In the genomic region with DNA sequence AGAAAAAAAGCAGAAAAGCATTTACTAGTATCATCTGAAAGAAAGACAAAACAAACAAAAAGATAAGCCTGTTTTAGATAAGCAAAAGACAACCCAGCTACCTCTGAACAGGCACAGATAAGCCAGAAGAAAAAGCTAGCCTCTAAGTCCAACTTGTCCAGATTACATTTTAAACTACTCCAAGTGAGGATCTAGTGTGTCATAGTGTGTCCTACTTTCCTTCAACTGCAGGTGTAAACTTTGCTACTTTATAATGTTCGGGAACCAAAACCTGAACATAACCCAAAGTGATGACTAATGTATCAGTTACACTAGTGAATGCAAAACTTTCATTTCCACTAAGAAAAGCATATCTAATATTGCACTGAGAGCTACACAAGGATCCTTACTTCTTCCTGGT, we compare ENCODE assay signal across 12 cellular contexts. TPM values are rescaled to one million over a fixed set of nuclear protein-coding genes. Genes with fewer than 3 reads are reported as not detected.
A peak's percentile ranks its signal among the peaks of the same experiment; 100 is the strongest.
DNase-seq lines count a peak whose midpoint lies in the region; ATAC-seq and TF ChIP-seq lines count a peak whose summit lies in the region.
"Had no signal": no experiment of that assay in that cellular context is flagged by ENCODE, and none has a peak within 500 bp of the region (broad histone marks: within the 10 kb centered on the region; RNA-seq: fewer than 3 reads in every experiment).

No MANE protein-coding gene starts in this region.

- no peak overlapping the region for H2BK20ac ChIP-seq in IMR-90 (ENCODE audit: low read depth, low read length)

- in situ Hi-C loops in IMR-90 (cut with MboI; ENCODE audit: low sequenced_read_pairs): no loop called here

- H4K91ac ChIP-seq in IMR-90 (ENCODE audit: insufficient read depth, low read depth, low read length): no peak overlapping the region

- H3K18ac ChIP-seq in IMR-90 (ENCODE audit: low read depth, low read length): no peak overlapping the region

- H3K4me3 ChIP-seq in IMR-90 (ENCODE audit: insufficient read depth, low read depth, low read length): no peak overlapping the region
- no peak overlapping the region for H3K4me3 ChIP-seq in tibial artery
- H3K4me3 ChIP-seq: adrenal gland, pancreas had no signal

- H3K23ac ChIP-seq in IMR-90 (ENCODE audit: low read depth, low read length): no peak overlapping the region; the same call in 1 of the 2 replicates

- H2BK5ac ChIP-seq in IMR-90 (ENCODE audit: low read depth, low read length, poor library complexity, severe bottlenecking): peak overlapping the region; percentile 15

- intact Hi-C loops in IMR-90 (cut with micrococcal nuclease): loop anchor here (5.0 kb wide), 1 partner anchor 94 kb away; no protein-coding TSS in a partner anchor
- intact Hi-C loops in head of caudate nucleus (cut with DNase I): no loop called here
- intact Hi-C loops in tibial artery (cut with DNase I; ENCODE audit: low total_unique reads): no loop called here

- DNase-seq in GM10266 (ENCODE audit: extremely low spot score): peak; percentile 24
- DNase-seq in IMR-90: peak; percentile 35
- DNase-seq in fibroblast of peridontal ligament (ENCODE audit: extremely low read depth): peak; percentile 29
- no peak for DNase-seq in NCI-H2081 (lab: John Stamatoyannopoulos, UW)
- DNase-seq in NCI-H526 treated with DMSO at 0.1 percent for 48 hours (lab: John Stamatoyannopoulos, UW): no peak
- DNase-seq in head of caudate nucleus: no peak
- no peak for DNase-seq in tibial artery
- DNase-seq: adrenal gland, kidney, pancreas, T-helper 9 cell had no signal

- H3K36me3 ChIP-seq in IMR-90 (ENCODE audit: control insufficient read depth, insufficient read depth, low read length) (peaks cover 3% of the 10 kb centered on the region; the same call in 1 of the 2 replicates), tibial artery (no peaks in the 10 kb centered on the region)
- H3K36me3 ChIP-seq: adrenal gland, pancreas had no signal

- H2AFZ ChIP-seq in IMR-90 (replicated peaks; ENCODE audit: low read length, poor library complexity): no peak overlapping the region

- dilution Hi-C loops in IMR-90 (cut with HindIII; ENCODE audit: low sequenced_read_pairs, unreplicated experiment): loop anchor here (25.0 kb wide), 1 partner anchor 99 kb away; no protein-coding TSS in a partner anchor

- H3K9me1 ChIP-seq in IMR-90 (ENCODE audit: insufficient read depth, low read length): peaks cover 29% of the 10 kb centered on the region

- no peak overlapping the region for H2AK5ac ChIP-seq in IMR-90 (ENCODE audit: low read depth, low read length)

- no peak for TF ChIP-seq POLR2A in IMR-90 (IDR thresholded peaks at IDR 0.05; ENCODE audit: low read depth, low read length)

- H3K4ac ChIP-seq in IMR-90 (ENCODE audit: low read depth, low read length): no peak overlapping the region

- WGBS in IMR-90 (ENCODE audit: extremely low coverage in 2 of 2, insufficient read length in 1 of 2), 2 experiments: no CpG with 5 or more reads among the region's 1 CpG

- H3K27me3 ChIP-seq in IMR-90 (ENCODE audit: control insufficient read depth, insufficient read depth, low read length): no peaks in the 10 kb centered on the region
- no peaks in the 10 kb centered on the region for H3K27me3 ChIP-seq in tibial artery
- H3K27me3 ChIP-seq: adrenal gland, pancreas had no signal

- no peak overlapping the region for H4K5ac ChIP-seq in IMR-90 (ENCODE audit: low read depth, low read length)

- no TSS peak for BruUV-seq in IMR-90 (replicated peaks; lab: Mats Ljungman, UMichigan)

- no peak overlapping the region for H2AK9ac ChIP-seq in IMR-90 (replicated peaks; ENCODE audit: low read depth, low read length, poor library complexity)

- H2BK120ac ChIP-seq in IMR-90 (ENCODE audit: low read depth, low read length): no peak overlapping the region

- H3K9me3 ChIP-seq in IMR-90 (ENCODE audit: control insufficient read depth, insufficient read depth, low read length) (no peaks in the 10 kb centered on the region), tibial artery (no peaks in the 10 kb centered on the region)
- H3K9me3 ChIP-seq: adrenal gland, pancreas had no signal

- no peak for TF ChIP-seq CTCF in GM10266 (IDR thresholded peaks at IDR 0.05; ENCODE audit: control insufficient read depth, insufficient read depth, low read depth, missing control alignments)
- no peak for TF ChIP-seq CTCF in IMR-90 (conservative IDR thresholded peaks at IDR 0.05; ENCODE audit: low read depth, low read length)
- no peak for TF ChIP-seq CTCF in tibial artery (IDR thresholded peaks at IDR 0.05)

- peaks cover 11 to 61% of the 10 kb centered on the region in 2 experiments; a peak in 3 of 4 replicates for H3K79me1 ChIP-seq in IMR-90 (ENCODE audit: low read depth in 1 of 2, low read length in 2 of 2)

- no peak overlapping the region for H3K14ac ChIP-seq in IMR-90 (replicated peaks; ENCODE audit: low read depth, low read length)

- no peak for TF ChIP-seq RAD21 in IMR-90 (IDR thresholded peaks at IDR 0.05; ENCODE audit: low read length)

- POLR2A ChIA-PET in IMR-90 (lab: Charles Lee; ENCODE audit: unreplicated experiment): interaction anchor here (0.6 kb wide), 1 partner anchor 278 kb away, joined by 4 read pairs; no protein-coding TSS in a partner anchor

- H3K9ac ChIP-seq in IMR-90 (ENCODE audit: low read depth, low read length): no peak overlapping the region

- peak; percentile 54 for ATAC-seq in GM21390 (IDR thresholded peaks at IDR 0.05; ENCODE audit: unreplicated experiment)
- ATAC-seq in IMR-90 (ENCODE audit: low read depth): no peak

- no peak overlapping the region for H4K8ac ChIP-seq in IMR-90 (ENCODE audit: low read depth in 2 of 2, low read length in 2 of 2)

- peaks cover 95% of the 10 kb centered on the region for H4K20me1 ChIP-seq in IMR-90 (ENCODE audit: insufficient read depth, low read length)

- CTCF ChIA-PET in IMR-90 (lab: Yijun Ruan, JAX): interaction anchor here (0.7 to 1.3 kb wide), 4 partner anchors 11 to 117 kb away, joined by 3 to 5 read pairs (median 3); partner anchors contain the start of gene BCAS4

- H3K4me2 ChIP-seq in IMR-90 (ENCODE audit: low read depth, low read length): no peak overlapping the region

- no peak overlapping the region for H3K56ac ChIP-seq in IMR-90 (ENCODE audit: extremely low read depth, insufficient read depth, low read length)

- H3K27ac ChIP-seq in IMR-90 (ENCODE audit: insufficient read depth, low read length) (no peak overlapping the region), tibial artery (no peak overlapping the region)
- H3K27ac ChIP-seq: pancreas had no signal

- H2BK15ac ChIP-seq in IMR-90 (ENCODE audit: low read depth, low read length): no peak overlapping the region

- peaks cover 26% of the 10 kb centered on the region for H3K4me1 ChIP-seq in IMR-90 (ENCODE audit: control insufficient read depth, insufficient read depth, low read length)
- H3K4me1 ChIP-seq in tibial artery: peaks cover 0 to 75% (median 31%) of the 10 kb centered on the region in 4 donors

TF ChIP-seq in IMR-90, 13 proteins besides CTCF, POLR2A, EP300 and RAD21:
- TF ChIP-seq NFE2L2 (IDR thresholded peaks at IDR 0.05; ENCODE audit: low read depth, low read length) (no peak), RCOR1 (IDR thresholded peaks at IDR 0.05; ENCODE audit: insufficient replicate concordance, low read length) (no peak), SMC3 (IDR thresholded peaks at IDR 0.05; ENCODE audit: low read depth, low read length) (no peak), MXI1 (IDR thresholded peaks at IDR 0.05; ENCODE audit: borderline replicate concordance, low read depth, low read length) (no peak)

RNA-seq across cellular contexts. Expression of gene ADNP, which starts 19.5 kb away (rescaled TPM):
- 23.1 and 23.3 TPM in 2 replicates for total RNA-seq in IMR-90 (2012; rRNA removed)
- polyA plus RNA-seq in IMR-90 (2012; rRNA removed): 17.5 and 24.8 TPM in 2 replicates
- 5.1 and 7.4 TPM in 2 replicates for polyA plus RNA-seq in IMR-90 (2012; cell fraction: cytosol; rRNA removed)
- 10.9 and 65.8 TPM in 2 replicates for polyA plus RNA-seq in IMR-90 (2012; cell fraction: nucleus; rRNA removed; ENCODE audit: low replicate concordance)

RNA-seq across cellular contexts. Expression of gene DPM1, which starts 46.6 kb away (rescaled TPM):
- 89.1 and 127 TPM in 2 replicates for total RNA-seq in IMR-90 (2012; rRNA removed)
- 48.8 and 59.1 TPM in 2 replicates for polyA plus RNA-seq in IMR-90 (2012; rRNA removed)
- polyA plus RNA-seq in IMR-90 (2012; cell fraction: cytosol; rRNA removed): 34.1 and 40.1 TPM in 2 replicates
- polyA plus RNA-seq in IMR-90 (2012; cell fraction: nucleus; rRNA removed; ENCODE audit: low replicate concordance): 10.8 and 39.1 TPM in 2 replicates

RNA-seq across cellular contexts. Expression of gene MOCS3, which starts 46.9 kb away (rescaled TPM):
- 9.9 and 11.4 TPM in 2 replicates for total RNA-seq in IMR-90 (2012; rRNA removed)
- 3.3 and 3.4 TPM in 2 replicates for polyA plus RNA-seq in IMR-90 (2012; rRNA removed)
- 2.8 and 4.6 TPM in 2 replicates for polyA plus RNA-seq in IMR-90 (2012; cell fraction: cytosol; rRNA removed)
- polyA plus RNA-seq in IMR-90 (2012; cell fraction: nucleus; rRNA removed; ENCODE audit: low replicate concordance): 1.7 and 2.5 TPM in 2 replicates

Comparison
In these comparisons a context has a peak if more than half of its experiments do, and no peak if none do; other contexts are left out.
1. DNase-seq: peak in GM10266 (single experiment), IMR-90 (single experiment) and fibroblast of peridontal ligament (single experiment); none in NCI-H2081 (0 of 2), NCI-H526 treated with DMSO at 0.1 percent for 48 hours (single experiment), head of caudate nucleus (0 of 42) and tibial artery (0 of 2).